ENCODE assay signal across 18 cellular contexts in the genomic region with DNA sequence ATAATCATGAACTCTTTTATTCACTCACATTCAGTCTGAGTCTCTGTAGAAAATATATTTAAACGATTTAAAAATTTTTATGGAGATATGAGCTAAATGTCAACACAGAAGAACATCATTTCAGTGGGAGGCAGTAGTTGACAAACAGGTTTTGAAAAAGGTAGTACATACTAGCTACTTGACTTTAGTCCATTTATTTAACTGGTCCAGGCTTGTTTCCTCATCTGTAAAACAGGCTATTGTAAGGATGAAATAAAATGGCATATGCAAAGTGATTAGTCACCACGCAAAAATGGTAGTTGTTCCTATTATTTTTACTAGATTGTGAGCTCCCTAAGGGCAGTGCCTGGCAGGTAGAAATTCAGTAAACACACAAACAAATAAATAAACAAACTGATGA.
A peak's percentile ranks its signal among the peaks of the same experiment; 100 is the strongest.
DNase-seq lines count a peak whose midpoint lies in the region; ATAC-seq, FAIRE-seq and TF ChIP-seq lines count a peak whose summit lies in the region.
"Had no signal": no experiment of that assay in that cellular context is flagged by ENCODE, and none has a peak within 500 bp of the region (broad histone marks: within the 10 kb centered on the region; RNA-seq: fewer than 3 reads in every experiment).

No MANE protein-coding gene starts in this region.

- H3K4me2 ChIP-seq in astrocyte (ENCODE audit: low read length), result no peak overlapping the region

- no peak overlapping the region for H3K27ac Mint-ChIP-seq in astrocyte (ENCODE audit: unreplicated experiment)
- H3K27ac Mint-ChIP-seq: activated CD4-positive, alpha-beta memory T cell treated with anti-CD3 and anti-CD28 coated beads for 36 hours; activated naive CD8-positive, alpha-beta T cell treated with anti-CD3 and anti-CD28 coated beads for 36 hours; CD8-positive, alpha-beta memory T cell; stimulated activated naive CD8-positive, alpha-beta T cell treated with anti-CD3 and anti-CD28 coated beads, Interleukin-15, Interleukin-2, amounts not matched to agents 100 ng/mL and 50 ng/mL, for 24 hours had no signal

- H2AFZ ChIP-seq in astrocyte (ENCODE audit: low read depth, low read length), result no peak overlapping the region

- no peaks in the 10 kb centered on the region for H3K79me2 ChIP-seq in astrocyte (ENCODE audit: insufficient read depth, low read length)

- no peak overlapping the region for H3K4me3 ChIP-seq in astrocyte (ENCODE audit: insufficient read depth, low read depth, low read length)
- H3K4me3 ChIP-seq: dorsolateral prefrontal cortex, esophagus muscularis mucosa, MG63, upper lobe of left lung had no signal

- no peaks in the 10 kb centered on the region for H3K36me3 ChIP-seq in astrocyte (ENCODE audit: insufficient read depth, low read length)
- H3K36me3 ChIP-seq: esophagus muscularis mucosa, MG63, upper lobe of left lung had no signal

- peak; percentile 74 for ATAC-seq in left colon
- ATAC-seq in GM18498 (IDR thresholded peaks at IDR 0.05; ENCODE audit: unreplicated experiment), result no peak

- no peak overlapping the region for H3K27ac ChIP-seq in astrocyte (ENCODE audit: low read depth, low read length)
- H3K27ac ChIP-seq: dorsolateral prefrontal cortex, esophagus muscularis mucosa, upper lobe of left lung had no signal

- FAIRE-seq in D721Med (lab: Jason Lieb, UNC), result peak; percentile 56
- FAIRE-seq in astrocyte (lab: Jason Lieb, UNC), result peak; percentile 17

- no peak for TF ChIP-seq CTCF in D721Med (IDR thresholded peaks at IDR 0.05; ENCODE audit: insufficient read depth, missing control alignments)
- no peak for TF ChIP-seq CTCF in astrocyte (IDR thresholded peaks at IDR 0.05; ENCODE audit: insufficient read depth, low read depth, low read length)

- no peak overlapping the region for H3K9ac ChIP-seq in astrocyte (ENCODE audit: low read length)

- DNase-seq in D721Med (ENCODE audit: insufficient read length, low spot score) (no peak), LoVo (ENCODE audit: low spot score) (peak; percentile 2), astrocyte (ENCODE audit: low read depth) (no peak), left colon (no peak), HCEC 1CT (no peak), hepatic stellate cell (ENCODE audit: low spot score) (no peak)
- no peak for DNase-seq in activated CD8-positive, alpha-beta memory T cell treated with anti-CD3 and anti-CD28 coated beads, Interleukin-2, amount 50 U/mL, for 4 hours
- DNase-seq: activated CD4-positive, alpha-beta memory T cell treated with anti-CD3 and anti-CD28 coated beads for 36 hours; activated naive CD8-positive, alpha-beta T cell treated with anti-CD3 and anti-CD28 coated beads for 36 hours; activated T-cell treated with anti-CD3 and anti-CD28 coated beads, Interleukin-2, amount 50 U/mL, for 48 hours; CD8-positive, alpha-beta memory T cell; MG63; stimulated activated CD4-positive, alpha-beta T cell treated with anti-CD3 and anti-CD28 coated beads, Interleukin-1b, Interleukin-23, amount 100 ng/mL, for 48 hours had no signal

- no peaks in the 10 kb centered on the region for H3K9me3 ChIP-seq in astrocyte (ENCODE audit: insufficient read depth, low read depth, low read length)
- H3K9me3 ChIP-seq: esophagus muscularis mucosa, MG63, upper lobe of left lung had no signal

- no peaks in the 10 kb centered on the region for H3K27me3 Mint-ChIP-seq in astrocyte (ENCODE audit: low read depth, unreplicated experiment)
- H3K27me3 Mint-ChIP-seq: activated CD4-positive, alpha-beta memory T cell treated with anti-CD3 and anti-CD28 coated beads for 36 hours; activated naive CD8-positive, alpha-beta T cell treated with anti-CD3 and anti-CD28 coated beads for 36 hours; CD8-positive, alpha-beta memory T cell; stimulated activated naive CD8-positive, alpha-beta T cell treated with anti-CD3 and anti-CD28 coated beads, Interleukin-15, Interleukin-2, amounts not matched to agents 100 ng/mL and 50 ng/mL, for 24 hours had no signal

- H3K4me1 ChIP-seq in astrocyte (ENCODE audit: insufficient read depth, low read length), result peaks cover 3% of the 10 kb centered on the region

- no peaks in the 10 kb centered on the region for H3K27me3 ChIP-seq in astrocyte (ENCODE audit: insufficient read depth, low read length)
- H3K27me3 ChIP-seq: dorsolateral prefrontal cortex, esophagus muscularis mucosa, MG63, upper lobe of left lung had no signal

- H4K20me1 ChIP-seq in astrocyte (ENCODE audit: insufficient read depth, low read length), result no peaks in the 10 kb centered on the region

- peaks cover 2% of the 10 kb centered on the region for H3K4me1 Mint-ChIP-seq in astrocyte (ENCODE audit: low read depth, unreplicated experiment)
- H3K4me1 Mint-ChIP-seq: activated naive CD8-positive, alpha-beta T cell treated with anti-CD3 and anti-CD28 coated beads for 36 hours had no signal

- H3K9me3 Mint-ChIP-seq in astrocyte (ENCODE audit: unreplicated experiment), result peaks cover 2% of the 10 kb centered on the region
- H3K9me3 Mint-ChIP-seq: activated CD4-positive, alpha-beta memory T cell treated with anti-CD3 and anti-CD28 coated beads for 36 hours; activated naive CD8-positive, alpha-beta T cell treated with anti-CD3 and anti-CD28 coated beads for 36 hours; CD8-positive, alpha-beta memory T cell; stimulated activated naive CD8-positive, alpha-beta T cell treated with anti-CD3 and anti-CD28 coated beads, Interleukin-15, Interleukin-2, amounts not matched to agents 100 ng/mL and 50 ng/mL, for 24 hours had no signal

- intact Hi-C loops in left colon (cut with DNase I, micrococcal nuclease), result no loop called here

- no peak overlapping the region for H3K4me3 Mint-ChIP-seq in astrocyte (ENCODE audit: unreplicated experiment)
- H3K4me3 Mint-ChIP-seq: activated CD4-positive, alpha-beta memory T cell treated with anti-CD3 and anti-CD28 coated beads for 36 hours; activated naive CD8-positive, alpha-beta T cell treated with anti-CD3 and anti-CD28 coated beads for 36 hours; CD8-positive, alpha-beta memory T cell; stimulated activated naive CD8-positive, alpha-beta T cell treated with anti-CD3 and anti-CD28 coated beads, Interleukin-15, Interleukin-2, amounts not matched to agents 100 ng/mL and 50 ng/mL, for 24 hours had no signal

- H3K36me3 Mint-ChIP-seq in astrocyte (ENCODE audit: low read depth, unreplicated experiment), result peaks cover 8% of the 10 kb centered on the region
